Comparison of ENCODE assay signal across 1 cellular context in the genomic region with DNA sequence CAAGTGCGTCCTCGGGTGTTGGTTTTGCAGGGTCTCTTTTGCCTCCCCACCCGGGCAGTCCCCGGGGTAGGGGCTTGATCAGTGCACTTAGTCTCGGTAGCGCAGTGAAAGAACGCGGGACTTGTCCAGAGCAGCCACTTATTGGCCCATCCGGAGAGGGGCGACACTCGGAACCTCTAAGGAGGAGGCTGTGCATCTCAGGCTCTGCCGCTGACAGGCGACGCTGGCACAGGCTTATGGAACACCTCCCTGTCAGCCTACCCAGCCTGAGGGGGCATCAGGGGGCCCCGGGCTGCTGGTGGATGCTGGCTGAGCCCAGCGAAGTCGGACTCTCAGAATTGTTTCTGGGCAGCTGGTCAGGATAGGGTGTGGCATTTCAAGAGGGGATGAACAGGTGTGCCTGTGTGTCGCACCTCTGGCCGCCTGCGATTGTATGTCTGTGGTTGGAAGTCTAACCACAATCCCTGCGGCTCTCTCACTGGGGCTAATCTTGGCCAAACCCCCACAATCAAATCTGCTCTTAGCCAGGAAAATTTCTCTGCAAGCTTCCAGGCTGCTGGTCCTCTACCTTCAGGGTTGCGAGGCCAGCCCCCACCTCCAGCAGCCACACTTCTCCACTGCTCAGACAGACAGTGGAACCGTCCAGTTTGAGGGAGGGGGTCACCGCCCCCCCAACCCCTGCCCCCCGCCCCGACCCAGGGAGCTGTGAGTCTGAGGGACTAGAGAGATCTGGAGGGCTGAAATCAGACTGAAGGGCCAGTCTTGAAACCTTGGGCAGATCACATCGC.
TF ChIP-seq lines count a peak whose summit lies in the region.

No MANE protein-coding gene starts in this region.

TF ChIP-seq in K562, 482 proteins besides CTCF, POLR2A, EP300 and RAD21 (continued from another document):
- TF ChIP-seq, protein P1, sequence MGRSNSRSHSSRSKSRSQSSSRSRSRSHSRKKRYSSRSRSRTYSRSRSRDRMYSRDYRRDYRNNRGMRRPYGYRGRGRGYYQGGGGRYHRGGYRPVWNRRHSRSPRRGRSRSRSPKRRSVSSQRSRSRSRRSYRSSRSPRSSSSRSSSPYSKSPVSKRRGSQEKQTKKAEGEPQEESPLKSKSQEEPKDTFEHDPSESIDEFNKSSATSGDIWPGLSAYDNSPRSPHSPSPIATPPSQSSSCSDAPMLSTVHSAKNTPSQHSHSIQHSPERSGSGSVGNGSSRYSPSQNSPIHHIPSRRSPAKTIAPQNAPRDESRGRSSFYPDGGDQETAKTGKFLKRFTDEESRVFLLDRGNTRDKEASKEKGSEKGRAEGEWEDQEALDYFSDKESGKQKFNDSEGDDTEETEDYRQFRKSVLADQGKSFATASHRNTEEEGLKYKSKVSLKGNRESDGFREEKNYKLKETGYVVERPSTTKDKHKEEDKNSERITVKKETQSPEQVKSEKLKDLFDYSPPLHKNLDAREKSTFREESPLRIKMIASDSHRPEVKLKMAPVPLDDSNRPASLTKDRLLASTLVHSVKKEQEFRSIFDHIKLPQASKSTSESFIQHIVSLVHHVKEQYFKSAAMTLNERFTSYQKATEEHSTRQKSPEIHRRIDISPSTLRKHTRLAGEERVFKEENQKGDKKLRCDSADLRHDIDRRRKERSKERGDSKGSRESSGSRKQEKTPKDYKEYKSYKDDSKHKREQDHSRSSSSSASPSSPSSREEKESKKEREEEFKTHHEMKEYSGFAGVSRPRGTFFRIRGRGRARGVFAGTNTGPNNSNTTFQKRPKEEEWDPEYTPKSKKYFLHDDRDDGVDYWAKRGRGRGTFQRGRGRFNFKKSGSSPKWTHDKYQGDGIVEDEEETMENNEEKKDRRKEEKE (IDR thresholded peaks at IDR 0.05; ENCODE audit: borderline replicate concordance in 1 of 2, control insufficient read depth in 1 of 2, low read depth in 2 of 2, low read length in 1 of 2), result no peak
- no peak for TF ChIP-seq NCOA4 (IDR thresholded peaks at IDR 0.05; ENCODE audit: partially characterized antibody)
- TF ChIP-seq, protein P2, sequence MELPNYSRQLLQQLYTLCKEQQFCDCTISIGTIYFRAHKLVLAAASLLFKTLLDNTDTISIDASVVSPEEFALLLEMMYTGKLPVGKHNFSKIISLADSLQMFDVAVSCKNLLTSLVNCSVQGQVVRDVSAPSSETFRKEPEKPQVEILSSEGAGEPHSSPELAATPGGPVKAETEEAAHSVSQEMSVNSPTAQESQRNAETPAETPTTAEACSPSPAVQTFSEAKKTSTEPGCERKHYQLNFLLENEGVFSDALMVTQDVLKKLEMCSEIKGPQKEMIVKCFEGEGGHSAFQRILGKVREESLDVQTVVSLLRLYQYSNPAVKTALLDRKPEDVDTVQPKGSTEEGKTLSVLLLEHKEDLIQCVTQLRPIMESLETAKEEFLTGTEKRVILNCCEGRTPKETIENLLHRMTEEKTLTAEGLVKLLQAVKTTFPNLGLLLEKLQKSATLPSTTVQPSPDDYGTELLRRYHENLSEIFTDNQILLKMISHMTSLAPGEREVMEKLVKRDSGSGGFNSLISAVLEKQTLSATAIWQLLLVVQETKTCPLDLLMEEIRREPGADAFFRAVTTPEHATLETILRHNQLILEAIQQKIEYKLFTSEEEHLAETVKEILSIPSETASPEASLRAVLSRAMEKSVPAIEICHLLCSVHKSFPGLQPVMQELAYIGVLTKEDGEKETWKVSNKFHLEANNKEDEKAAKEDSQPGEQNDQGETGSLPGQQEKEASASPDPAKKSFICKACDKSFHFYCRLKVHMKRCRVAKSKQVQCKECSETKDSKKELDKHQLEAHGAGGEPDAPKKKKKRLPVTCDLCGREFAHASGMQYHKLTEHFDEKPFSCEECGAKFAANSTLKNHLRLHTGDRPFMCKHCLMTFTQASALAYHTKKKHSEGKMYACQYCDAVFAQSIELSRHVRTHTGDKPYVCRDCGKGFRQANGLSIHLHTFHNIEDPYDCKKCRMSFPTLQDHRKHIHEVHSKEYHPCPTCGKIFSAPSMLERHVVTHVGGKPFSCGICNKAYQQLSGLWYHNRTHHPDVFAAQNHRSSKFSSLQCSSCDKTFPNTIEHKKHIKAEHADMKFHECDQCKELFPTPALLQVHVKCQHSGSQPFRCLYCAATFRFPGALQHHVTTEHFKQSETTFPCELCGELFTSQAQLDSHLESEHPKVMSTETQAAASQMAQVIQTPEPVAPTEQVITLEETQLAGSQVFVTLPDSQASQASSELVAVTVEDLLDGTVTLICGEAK (IDR thresholded peaks at IDR 0.05), result 0 out of 2 replicates have a peak, but pooled peaks have one; percentile 33
- TF ChIP-seq, protein P2 (CRISPR knock-in tag; IDR thresholded peaks at IDR 0.05), result no peak
- 0 out of 4 replicates have a peak, but pooled peaks of 1 of the 2 experiments have one; percentile 3 for TF ChIP-seq ETV6 (IDR thresholded peaks at IDR 0.05; ENCODE audit: borderline replicate concordance in 1 of 2, low read depth in 2 of 2, low read length in 1 of 2)
- no peak for TF ChIP-seq ETV6 (CRISPR knock-in tag; IDR thresholded peaks at IDR 0.05; ENCODE audit: borderline replicate concordance)
